11 cellular contexts compared by ENCODE assay signal in genomic region chr3:134360046-134360445, GRCh38. TPM values are rescaled to one million over a fixed set of nuclear protein-coding genes. Genes with fewer than 3 reads are reported as not detected.
DNase-seq lines count a peak whose midpoint lies in the region; ATAC-seq, FAIRE-seq and TF ChIP-seq lines count a peak whose summit lies in the region.
"Had no signal": no experiment of that assay in that cellular context is flagged by ENCODE, and none has a peak within 500 bp of the region (broad histone marks: within the 10 kb centered on the region; RNA-seq: fewer than 3 reads in every experiment).

No MANE protein-coding gene starts in this region.

- peaks cover 83% of the 10 kb centered on the region for H3K36me3 ChIP-seq in PC-9 (ENCODE audit: low read depth)
- H3K36me3 ChIP-seq in fibroblast of lung (ENCODE audit: control insufficient read depth, insufficient read depth, low read length): peaks cover 74% of the 10 kb centered on the region
- H3K36me3 ChIP-seq in prostate gland: peaks cover 26 to 35% of the 10 kb centered on the region in 2 donors

- H3K4me3 ChIP-seq in A549: no peak overlapping the region
- no peak overlapping the region for H3K4me3 ChIP-seq in PC-9
- no peak overlapping the region for H3K4me3 ChIP-seq in fibroblast of lung (replicated peaks in 1 of 4; ENCODE audit: control extremely low read depth in 1 of 4, insufficient read depth in 1 of 4, low read depth in 3 of 4, low read length in 4 of 4)
- no peak overlapping the region for H3K4me3 ChIP-seq in prostate gland
- H3K4me3 ChIP-seq: pancreas had no signal

- H2AFZ ChIP-seq in PC-9 (no peak overlapping the region), fibroblast of lung (ENCODE audit: low read length) (no peak overlapping the region)

- H3K4me2 ChIP-seq in A549: peak overlapping the region; percentile 93
- H3K4me2 ChIP-seq in PC-9: peak overlapping the region; percentile 87
- H3K4me2 ChIP-seq in fibroblast of lung (ENCODE audit: extremely low read depth, insufficient read depth, low read length): no peak overlapping the region

- BruUV-seq in PC-9 (replicated peaks; lab: Mats Ljungman, UMichigan): no TSS peak

- H3F3A ChIP-seq in PC-9 (ENCODE audit: insufficient read depth, low read depth): peaks cover 93% of the 10 kb centered on the region

- no peak for TF ChIP-seq RAD21 in A549 (conservative IDR thresholded peaks at IDR 0.05 in 1 of 2, IDR thresholded peaks at IDR 0.05 in 1 of 2)

- H3K9ac ChIP-seq in fibroblast of lung (ENCODE audit: insufficient read depth, low read length): no peak overlapping the region

- H3K4me1 ChIP-seq in A549 (peaks cover 97% of the 10 kb centered on the region), PC-9 (replicated peaks; ENCODE audit: insufficient read depth) (peaks cover 95% of the 10 kb centered on the region), fibroblast of lung (ENCODE audit: control insufficient read depth, extremely low read depth, insufficient read depth, low read length) (peaks cover 80% of the 10 kb centered on the region), prostate gland (replicated peaks) (peaks cover 32% of the 10 kb centered on the region)

- no peak for TF ChIP-seq POLR2A in A549 (IDR thresholded peaks at IDR 0.05; ENCODE audit: low read length)
- no peak for TF ChIP-seq POLR2A in prostate gland (IDR thresholded peaks at IDR 0.05)

- CTCF ChIA-PET in A549 (lab: Yijun Ruan, JAX): interaction anchor here (1.3 to 31.4 kb wide), 4 partner anchors 9 to 119 kb away, joined by 5 to 356 read pairs (median 128); partner anchors contain the start of genes ANAPC13 and CEP63
- CTCF ChIA-PET in PC-9 (lab: Charles Lee): no interaction called here

- H3K79me2 ChIP-seq in PC-9 (ENCODE audit: low read depth) (peaks cover 82% of the 10 kb centered on the region), fibroblast of lung (ENCODE audit: control insufficient read depth, insufficient read depth, low read length) (peaks cover 59% of the 10 kb centered on the region)

- H3K27me3 ChIP-seq in PC-9 (ENCODE audit: insufficient read depth, low read depth) (no peaks in the 10 kb centered on the region), fibroblast of lung (ENCODE audit: control insufficient read depth, insufficient read depth, low read length) (no peaks in the 10 kb centered on the region), prostate gland (replicated peaks; ENCODE audit: insufficient read depth) (no peaks in the 10 kb centered on the region)
- H3K27me3 ChIP-seq: pancreas had no signal

- H3K9me2 ChIP-seq in PC-9 (ENCODE audit: insufficient read depth): no peaks in the 10 kb centered on the region

- TF ChIP-seq CTCF in A549 (IDR thresholded peaks at IDR 0.05) (no peak), PC-9 (conservative IDR thresholded peaks at IDR 0.05) (no peak), fibroblast of lung (conservative IDR thresholded peaks at IDR 0.05 in 1 of 2, IDR thresholded peaks at IDR 0.05 in 1 of 2; ENCODE audit: low read depth in 1 of 2, low read length in 2 of 2) (no peak), prostate gland (IDR thresholded peaks at IDR 0.05) (no peak)

- no peak for TF ChIP-seq EP300 in A549 (IDR thresholded peaks at IDR 0.05)

- H3K9me3 ChIP-seq in A549 (no peaks in the 10 kb centered on the region), PC-9 (ENCODE audit: insufficient read depth, low read depth) (no peaks in the 10 kb centered on the region), fibroblast of lung (ENCODE audit: control insufficient read depth, insufficient read depth, low read depth, low read length) (no peaks in the 10 kb centered on the region), prostate gland (no peaks in the 10 kb centered on the region)
- H3K9me3 ChIP-seq: pancreas had no signal

- H4K20me1 ChIP-seq in PC-9 (ENCODE audit: insufficient read depth) (peaks cover 6% of the 10 kb centered on the region; the same call in 1 of the 2 replicates), fibroblast of lung (ENCODE audit: control insufficient read depth, extremely low read depth, insufficient read depth, low read length) (no peaks in the 10 kb centered on the region)

- intact Hi-C loops in PC-9 (cut with micrococcal nuclease; ENCODE audit: unreplicated experiment): loop anchor here (5.0 kb wide), 1 partner anchor 788 kb away; the partner anchor contains the start of gene CDV3
- intact Hi-C loops in prostate gland (cut with DNase I): no loop called here

- H3K27ac ChIP-seq in A549 (peak overlapping the region; percentile 99 to 100), PC-9 (peak overlapping the region; percentile 100), fibroblast of lung (ENCODE audit: insufficient read depth, low read length) (peak overlapping the region; percentile 94), prostate gland (peak overlapping the region; percentile 57 to 74)

- ATAC-seq in A549 (no peak), HG02642 (IDR thresholded peaks at IDR 0.05; ENCODE audit: poor library complexity, unreplicated experiment) (no peak)
- ATAC-seq: left colon, pancreas had no signal

- WGBS in A549 (ENCODE audit: missing lambda C conversion rate): 90% methylated on average over 11 of the region's 12 CpGs
- 78% methylated on average over 11 of the region's 12 CpGs for WGBS in prostate gland

- FAIRE-seq in A549 (lab: Jason Lieb, UNC): no peak
- FAIRE-seq: pancreas had no signal

- DNase-seq in A549 (ENCODE audit: low read depth in 1 of 2, low spot score in 1 of 2) (no peak), PC-9 (no peak), fibroblast of lung (ENCODE audit: low read depth in 2 of 2) (no peak), prostate gland (ENCODE audit: low spot score) (no peak), middle frontal gyrus (ENCODE audit: extremely low spot score, low spot score) (no peak), NCI-H1417 (lab: John Stamatoyannopoulos, UW) (no peak), NCI-H446 (lab: John Stamatoyannopoulos, UW) (no peak)
- DNase-seq: NCI-H2171 treated with DMSO at 0.1 percent for 48 hours had no signal

- POLR2A ChIA-PET in A549 (lab: Yijun Ruan, JAX): interaction anchor here (1.2 kb wide), 1 partner anchor 9 kb away, joined by 4 read pairs; no protein-coding TSS in a partner anchor
- POLR2A ChIA-PET in PC-9 (lab: Charles Lee; ENCODE audit: unreplicated experiment): interaction anchor here (0.6 kb wide), 2 partner anchors 126 to 1817 kb away, joined by 3 to 4 read pairs; no protein-coding TSS in a partner anchor

TF ChIP-seq in A549, 52 proteins besides CTCF, POLR2A, EP300 and RAD21:
- no peak for TF ChIP-seq GATA3 (IDR thresholded peaks at IDR 0.05; ENCODE audit: borderline replicate concordance)
- no peak for TF ChIP-seq HMGXB4 (CRISPR knock-in tag; IDR thresholded peaks at IDR 0.05; ENCODE audit: borderline replicate concordance)
- TF ChIP-seq NPAS2 (CRISPR knock-in tag; IDR thresholded peaks at IDR 0.05; ENCODE audit: borderline replicate concordance): no peak
- no peak for TF ChIP-seq ZNF302 (CRISPR knock-in tag; IDR thresholded peaks at IDR 0.05)
- no peak for TF ChIP-seq PHF8 (IDR thresholded peaks at IDR 0.05; ENCODE audit: borderline replicate concordance, low read depth)
- TF ChIP-seq POLR2AphosphoS2 (conservative IDR thresholded peaks at IDR 0.05; ENCODE audit: low read length): no peak

RNA-seq across cellular contexts. Expression of gene AMOTL2, which starts 14.2 kb away (rescaled TPM):
- polyA plus RNA-seq in A549 (2011; rRNA removed): 36.3 and 44.1 TPM in 2 replicates
- 70.4 and 95.3 TPM in 2 replicates for polyA plus RNA-seq in A549 (2012; cell fraction: cytosol; rRNA removed)
- polyA plus RNA-seq in A549 (2012; cell fraction: nucleus; rRNA removed): 144 and 160 TPM in 2 replicates
- 40.7 to 49.4 TPM (median 41.1 TPM) in 3 replicates for polyA plus RNA-seq in A549 (2017; fragmentation: RNase III; extraction: RNeasy Plus Mini Kit Qiagen cat#74134 plus additional on column Dnase treatment)
- 48.6 and 69.1 TPM in 2 replicates for polyA minus RNA-seq in A549 (2011; rRNA and poly(A)+ RNA removed)
- total RNA-seq in PC-9 (2021): 147 and 221 TPM in 2 replicates
- 58.6 and 74.6 TPM in 2 replicates for total RNA-seq in fibroblast of lung
- 68.9 and 97.0 TPM in 2 replicates for polyA plus RNA-seq in fibroblast of lung
- polyA plus RNA-seq in fibroblast of lung (2012): 59.7 and 93.1 TPM in 2 replicates
- 187 and 260 TPM in 2 replicates for polyA minus RNA-seq in fibroblast of lung (ENCODE audit: low replicate concordance)
- total RNA-seq in prostate gland: 10 to 100 TPM; 86.1 to 92.8 TPM
